ENCODE assay signal across 1 cellular context in the genomic region with DNA sequence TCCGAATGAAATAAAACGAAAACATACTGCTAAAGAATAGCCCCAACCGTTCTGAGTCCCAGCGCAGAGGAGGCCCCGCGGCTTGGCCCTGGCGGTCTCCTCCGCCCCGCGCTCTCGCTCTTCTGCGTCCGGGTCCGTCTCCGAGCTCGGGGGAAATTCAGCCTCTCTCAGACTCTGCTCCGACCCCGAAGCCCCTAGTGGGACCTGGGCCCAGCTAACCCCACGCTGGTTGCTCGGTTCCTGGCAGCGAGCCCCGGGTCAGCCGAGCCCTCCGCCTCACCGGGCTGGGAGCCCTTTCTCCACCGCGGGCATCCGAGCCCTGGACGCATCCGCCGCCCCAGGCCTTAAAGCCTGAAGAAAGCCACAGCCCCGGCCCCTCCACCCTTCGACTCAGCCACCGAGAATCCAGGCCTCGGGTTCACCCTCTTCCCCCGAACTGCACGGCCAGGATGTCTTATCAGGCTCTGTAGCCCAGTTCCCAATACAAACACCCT.
A peak's percentile ranks its signal among the peaks of the same experiment; 100 is the strongest.
TF ChIP-seq lines count a peak whose summit lies in the region.

No MANE protein-coding gene starts in this region.

TF ChIP-seq in HepG2, 621 proteins besides CTCF, POLR2A, EP300 and RAD21 (continued from another document and continues in another):
- TF ChIP-seq SOX13 (IDR thresholded peaks at IDR 0.05) (no peak), SOX13 (CRISPR knock-in tag; conservative IDR thresholded peaks at IDR 0.05 in 1 of 2, IDR thresholded peaks at IDR 0.05 in 1 of 2) (no peak), KLF15 (CRISPR knock-in tag; IDR thresholded peaks at IDR 0.05; ENCODE audit: borderline replicate concordance) (no peak), HCFC1 (IDR thresholded peaks at IDR 0.05; ENCODE audit: low read depth, low read length) (no peak), MIER3 (CRISPR knock-in tag; IDR thresholded peaks at IDR 0.05; ENCODE audit: borderline replicate concordance) (no peak), ZNF441 (CRISPR knock-in tag; IDR thresholded peaks at IDR 0.05; ENCODE audit: borderline replicate concordance) (no peak), ZNF558 (CRISPR knock-in tag; IDR thresholded peaks at IDR 0.05; ENCODE audit: borderline replicate concordance) (no peak), ZNF841 (CRISPR knock-in tag; IDR thresholded peaks at IDR 0.05; ENCODE audit: borderline replicate concordance) (no peak), ZNF333 (CRISPR knock-in tag; IDR thresholded peaks at IDR 0.05; ENCODE audit: borderline replicate concordance) (no peak), ZNF292 (CRISPR knock-in tag; IDR thresholded peaks at IDR 0.05; ENCODE audit: borderline replicate concordance, low read depth) (0 out of 2 replicates have a peak, but pooled peaks have one; percentile 16), XBP1 (CRISPR knock-in tag; IDR thresholded peaks at IDR 0.05) (no peak), ZNF484 (CRISPR knock-in tag; IDR thresholded peaks at IDR 0.05; ENCODE audit: borderline replicate concordance, low read depth) (no peak), MEF2D (CRISPR knock-in tag; IDR thresholded peaks at IDR 0.05) (no peak), HNRNPLL (IDR thresholded peaks at IDR 0.05; ENCODE audit: low read depth, low read length, poor library complexity, severe bottlenecking) (peak; percentile 39), SATB2 (CRISPR knock-in tag; IDR thresholded peaks at IDR 0.05) (no peak), ZNF777 (CRISPR knock-in tag; IDR thresholded peaks at IDR 0.05) (no peak), PLRG1 (conservative IDR thresholded peaks at IDR 0.05) (no peak), ZMYM2 (CRISPR knock-in tag; IDR thresholded peaks at IDR 0.05) (no peak), ZSCAN12 (CRISPR knock-in tag; IDR thresholded peaks at IDR 0.05) (no peak), PAX8 (CRISPR knock-in tag; IDR thresholded peaks at IDR 0.05; ENCODE audit: borderline replicate concordance) (no peak), HMG20B (CRISPR knock-in tag; conservative IDR thresholded peaks at IDR 0.05) (no peak), AHR (CRISPR knock-in tag; IDR thresholded peaks at IDR 0.05) (0 out of 2 replicates have a peak, but pooled peaks have one; percentile 49), ZNF33B (CRISPR knock-in tag; IDR thresholded peaks at IDR 0.05) (no peak), FOXC1 (CRISPR knock-in tag; IDR thresholded peaks at IDR 0.05; ENCODE audit: borderline replicate concordance) (no peak), FOXA1 (IDR thresholded peaks at IDR 0.05) (no peak), FOXA1 (CRISPR knock-in tag; IDR thresholded peaks at IDR 0.05) (no peak), ZNF83 (CRISPR knock-in tag; IDR thresholded peaks at IDR 0.05; ENCODE audit: borderline replicate concordance) (no peak), BHLHE40 (IDR thresholded peaks at IDR 0.05; ENCODE audit: low read length) (no peak), ZNF256 (CRISPR knock-in tag; conservative IDR thresholded peaks at IDR 0.05) (no peak), ZNF451 (CRISPR knock-in tag; IDR thresholded peaks at IDR 0.05) (no peak), ZFP41 (CRISPR knock-in tag; IDR thresholded peaks at IDR 0.05; ENCODE audit: borderline replicate concordance) (0 out of 2 replicates have a peak, but pooled peaks have one; percentile 1), MBD4 (IDR thresholded peaks at IDR 0.05; ENCODE audit: borderline replicate concordance, low read length) (no peak), CCAR2 (optimal IDR thresholded peaks at IDR 0.05; ENCODE audit: low read depth, low read length) (no peak), ZNF878 (CRISPR knock-in tag; IDR thresholded peaks at IDR 0.05) (no peak), SAP130 (CRISPR knock-in tag; IDR thresholded peaks at IDR 0.05; ENCODE audit: low read depth) (no peak), RELA (CRISPR knock-in tag; IDR thresholded peaks at IDR 0.05) (no peak), ZNF761 (CRISPR knock-in tag; conservative IDR thresholded peaks at IDR 0.05) (no peak), THAP11 (CRISPR knock-in tag; IDR thresholded peaks at IDR 0.05) (no peak), SKI (IDR thresholded peaks at IDR 0.05; ENCODE audit: partially characterized antibody) (no peak), BCL6 (CRISPR knock-in tag; IDR thresholded peaks at IDR 0.05) (0 out of 2 replicates have a peak, but pooled peaks have one; percentile 8), ESRRA (CRISPR knock-in tag; IDR thresholded peaks at IDR 0.05; ENCODE audit: low read depth) (no peak), AGO1 (IDR thresholded peaks at IDR 0.05; ENCODE audit: low read depth, low read length, poor library complexity, severe bottlenecking) (no peak), EHMT2 (IDR thresholded peaks at IDR 0.05; ENCODE audit: borderline replicate concordance, low read depth, low read length) (no peak), HNRNPK (IDR thresholded peaks at IDR 0.05; ENCODE audit: low read depth, low read length, poor library complexity, severe bottlenecking) (no peak), NR3C1 (CRISPR knock-in tag; IDR thresholded peaks at IDR 0.05) (no peak), KLF16 (CRISPR knock-in tag; IDR thresholded peaks at IDR 0.05) (0 out of 4 replicates have a peak, but pooled peaks of 1 of the 2 experiments have one; percentile 27), SP5 (CRISPR knock-in tag; IDR thresholded peaks at IDR 0.05; ENCODE audit: borderline replicate concordance, low read depth) (no peak), ZBTB1 (CRISPR knock-in tag; IDR thresholded peaks at IDR 0.05; ENCODE audit: borderline replicate concordance) (no peak), ZNF678 (CRISPR knock-in tag; IDR thresholded peaks at IDR 0.05) (peak; percentile 48; the same call in 1 of the 2 replicates), KAT7 (CRISPR knock-in tag; IDR thresholded peaks at IDR 0.05; ENCODE audit: borderline replicate concordance) (no peak), SYNCRIP (IDR thresholded peaks at IDR 0.05; ENCODE audit: insufficient read depth, low read depth, low read length) (no peak), ZFAT (CRISPR knock-in tag; conservative IDR thresholded peaks at IDR 0.05) (no peak), ZNF737 (CRISPR knock-in tag; IDR thresholded peaks at IDR 0.05; ENCODE audit: borderline replicate concordance) (no peak), ZNF124 (CRISPR knock-in tag; IDR thresholded peaks at IDR 0.05) (no peak)
- TF ChIP-seq, protein P1, sequence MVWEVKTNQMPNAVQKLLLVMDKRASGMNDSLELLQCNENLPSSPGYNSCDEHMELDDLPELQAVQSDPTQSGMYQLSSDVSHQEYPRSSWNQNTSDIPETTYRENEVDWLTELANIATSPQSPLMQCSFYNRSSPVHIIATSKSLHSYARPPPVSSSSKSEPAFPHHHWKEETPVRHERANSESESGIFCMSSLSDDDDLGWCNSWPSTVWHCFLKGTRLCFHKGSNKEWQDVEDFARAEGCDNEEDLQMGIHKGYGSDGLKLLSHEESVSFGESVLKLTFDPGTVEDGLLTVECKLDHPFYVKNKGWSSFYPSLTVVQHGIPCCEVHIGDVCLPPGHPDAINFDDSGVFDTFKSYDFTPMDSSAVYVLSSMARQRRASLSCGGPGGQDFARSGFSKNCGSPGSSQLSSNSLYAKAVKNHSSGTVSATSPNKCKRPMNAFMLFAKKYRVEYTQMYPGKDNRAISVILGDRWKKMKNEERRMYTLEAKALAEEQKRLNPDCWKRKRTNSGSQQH (CRISPR knock-in tag; IDR thresholded peaks at IDR 0.05; ENCODE audit: low read depth), result no peak
- TF ChIP-seq, protein P2, sequence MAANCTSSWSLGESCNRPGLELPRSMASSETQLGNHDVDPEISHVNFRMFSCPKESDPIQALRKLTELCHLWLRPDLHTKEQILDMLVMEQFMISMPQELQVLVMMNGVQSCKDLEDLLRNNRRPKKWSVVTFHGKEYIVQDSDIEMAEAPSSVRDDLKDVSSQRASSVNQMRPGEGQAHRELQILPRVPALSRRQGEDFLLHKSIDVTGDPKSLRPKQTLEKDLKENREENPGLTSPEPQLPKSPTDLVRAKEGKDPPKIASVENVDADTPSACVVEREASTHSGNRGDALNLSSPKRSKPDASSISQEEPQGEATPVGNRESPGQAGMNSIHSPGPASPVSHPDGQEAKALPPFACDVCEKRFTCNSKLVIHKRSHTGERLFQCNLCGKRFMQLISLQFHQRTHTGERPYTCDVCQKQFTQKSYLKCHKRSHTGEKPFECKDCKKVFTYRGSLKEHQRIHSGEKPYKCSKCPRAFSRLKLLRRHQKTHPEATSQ (CRISPR knock-in tag; IDR thresholded peaks at IDR 0.05; ENCODE audit: borderline replicate concordance), result no peak
- TF ChIP-seq, protein P3, sequence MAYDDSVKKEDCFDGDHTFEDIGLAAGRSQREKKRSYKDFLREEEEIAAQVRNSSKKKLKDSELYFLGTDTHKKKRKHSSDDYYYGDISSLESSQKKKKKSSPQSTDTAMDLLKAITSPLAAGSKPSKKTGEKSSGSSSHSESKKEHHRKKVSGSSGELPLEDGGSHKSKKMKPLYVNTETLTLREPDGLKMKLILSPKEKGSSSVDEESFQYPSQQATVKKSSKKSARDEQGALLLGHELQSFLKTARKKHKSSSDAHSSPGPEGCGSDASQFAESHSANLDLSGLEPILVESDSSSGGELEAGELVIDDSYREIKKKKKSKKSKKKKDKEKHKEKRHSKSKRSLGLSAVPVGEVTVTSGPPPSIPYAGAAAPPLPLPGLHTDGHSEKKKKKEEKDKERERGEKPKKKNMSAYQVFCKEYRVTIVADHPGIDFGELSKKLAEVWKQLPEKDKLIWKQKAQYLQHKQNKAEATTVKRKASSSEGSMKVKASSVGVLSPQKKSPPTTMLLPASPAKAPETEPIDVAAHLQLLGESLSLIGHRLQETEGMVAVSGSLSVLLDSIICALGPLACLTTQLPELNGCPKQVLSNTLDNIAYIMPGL (CRISPR knock-in tag; IDR thresholded peaks at IDR 0.05; ENCODE audit: borderline replicate concordance in 1 of 2, low read depth in 1 of 2), result no peak
- TF ChIP-seq, protein P4, sequence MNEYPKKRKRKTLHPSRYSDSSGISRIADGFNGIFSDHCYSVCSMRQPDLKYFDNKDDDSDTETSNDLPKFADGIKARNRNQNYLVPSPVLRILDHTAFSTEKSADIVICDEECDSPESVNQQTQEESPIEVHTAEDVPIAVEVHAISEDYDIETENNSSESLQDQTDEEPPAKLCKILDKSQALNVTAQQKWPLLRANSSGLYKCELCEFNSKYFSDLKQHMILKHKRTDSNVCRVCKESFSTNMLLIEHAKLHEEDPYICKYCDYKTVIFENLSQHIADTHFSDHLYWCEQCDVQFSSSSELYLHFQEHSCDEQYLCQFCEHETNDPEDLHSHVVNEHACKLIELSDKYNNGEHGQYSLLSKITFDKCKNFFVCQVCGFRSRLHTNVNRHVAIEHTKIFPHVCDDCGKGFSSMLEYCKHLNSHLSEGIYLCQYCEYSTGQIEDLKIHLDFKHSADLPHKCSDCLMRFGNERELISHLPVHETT (CRISPR knock-in tag; conservative IDR thresholded peaks at IDR 0.05), result no peak
- TF ChIP-seq, protein P5, sequence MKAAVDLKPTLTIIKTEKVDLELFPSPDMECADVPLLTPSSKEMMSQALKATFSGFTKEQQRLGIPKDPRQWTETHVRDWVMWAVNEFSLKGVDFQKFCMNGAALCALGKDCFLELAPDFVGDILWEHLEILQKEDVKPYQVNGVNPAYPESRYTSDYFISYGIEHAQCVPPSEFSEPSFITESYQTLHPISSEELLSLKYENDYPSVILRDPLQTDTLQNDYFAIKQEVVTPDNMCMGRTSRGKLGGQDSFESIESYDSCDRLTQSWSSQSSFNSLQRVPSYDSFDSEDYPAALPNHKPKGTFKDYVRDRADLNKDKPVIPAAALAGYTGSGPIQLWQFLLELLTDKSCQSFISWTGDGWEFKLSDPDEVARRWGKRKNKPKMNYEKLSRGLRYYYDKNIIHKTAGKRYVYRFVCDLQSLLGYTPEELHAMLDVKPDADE (CRISPR knock-in tag; IDR thresholded peaks at IDR 0.05), result no peak
- TF ChIP-seq, protein P6, sequence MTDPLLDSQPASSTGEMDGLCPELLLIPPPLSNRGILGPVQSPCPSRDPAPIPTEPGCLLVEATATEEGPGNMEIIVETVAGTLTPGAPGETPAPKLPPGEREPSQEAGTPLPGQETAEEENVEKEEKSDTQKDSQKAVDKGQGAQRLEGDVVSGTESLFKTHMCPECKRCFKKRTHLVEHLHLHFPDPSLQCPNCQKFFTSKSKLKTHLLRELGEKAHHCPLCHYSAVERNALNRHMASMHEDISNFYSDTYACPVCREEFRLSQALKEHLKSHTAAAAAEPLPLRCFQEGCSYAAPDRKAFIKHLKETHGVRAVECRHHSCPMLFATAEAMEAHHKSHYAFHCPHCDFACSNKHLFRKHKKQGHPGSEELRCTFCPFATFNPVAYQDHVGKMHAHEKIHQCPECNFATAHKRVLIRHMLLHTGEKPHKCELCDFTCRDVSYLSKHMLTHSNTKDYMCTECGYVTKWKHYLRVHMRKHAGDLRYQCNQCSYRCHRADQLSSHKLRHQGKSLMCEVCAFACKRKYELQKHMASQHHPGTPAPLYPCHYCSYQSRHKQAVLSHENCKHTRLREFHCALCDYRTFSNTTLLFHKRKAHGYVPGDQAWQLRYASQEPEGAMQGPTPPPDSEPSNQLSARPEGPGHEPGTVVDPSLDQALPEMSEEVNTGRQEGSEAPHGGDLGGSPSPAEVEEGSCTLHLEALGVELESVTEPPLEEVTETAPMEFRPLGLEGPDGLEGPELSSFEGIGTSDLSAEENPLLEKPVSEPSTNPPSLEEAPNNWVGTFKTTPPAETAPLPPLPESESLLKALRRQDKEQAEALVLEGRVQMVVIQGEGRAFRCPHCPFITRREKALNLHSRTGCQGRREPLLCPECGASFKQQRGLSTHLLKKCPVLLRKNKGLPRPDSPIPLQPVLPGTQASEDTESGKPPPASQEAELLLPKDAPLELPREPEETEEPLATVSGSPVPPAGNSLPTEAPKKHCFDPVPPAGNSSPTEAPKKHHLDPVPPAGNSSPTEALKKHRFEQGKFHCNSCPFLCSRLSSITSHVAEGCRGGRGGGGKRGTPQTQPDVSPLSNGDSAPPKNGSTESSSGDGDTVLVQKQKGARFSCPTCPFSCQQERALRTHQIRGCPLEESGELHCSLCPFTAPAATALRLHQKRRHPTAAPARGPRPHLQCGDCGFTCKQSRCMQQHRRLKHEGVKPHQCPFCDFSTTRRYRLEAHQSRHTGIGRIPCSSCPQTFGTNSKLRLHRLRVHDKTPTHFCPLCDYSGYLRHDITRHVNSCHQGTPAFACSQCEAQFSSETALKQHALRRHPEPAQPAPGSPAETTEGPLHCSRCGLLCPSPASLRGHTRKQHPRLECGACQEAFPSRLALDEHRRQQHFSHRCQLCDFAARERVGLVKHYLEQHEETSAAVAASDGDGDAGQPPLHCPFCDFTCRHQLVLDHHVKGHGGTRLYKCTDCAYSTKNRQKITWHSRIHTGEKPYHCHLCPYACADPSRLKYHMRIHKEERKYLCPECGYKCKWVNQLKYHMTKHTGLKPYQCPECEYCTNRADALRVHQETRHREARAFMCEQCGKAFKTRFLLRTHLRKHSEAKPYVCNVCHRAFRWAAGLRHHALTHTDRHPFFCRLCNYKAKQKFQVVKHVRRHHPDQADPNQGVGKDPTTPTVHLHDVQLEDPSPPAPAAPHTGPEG (CRISPR knock-in tag; IDR thresholded peaks at IDR 0.05), result peak; percentile 19; the same call in 1 of the 2 replicates
- TF ChIP-seq, protein P7, sequence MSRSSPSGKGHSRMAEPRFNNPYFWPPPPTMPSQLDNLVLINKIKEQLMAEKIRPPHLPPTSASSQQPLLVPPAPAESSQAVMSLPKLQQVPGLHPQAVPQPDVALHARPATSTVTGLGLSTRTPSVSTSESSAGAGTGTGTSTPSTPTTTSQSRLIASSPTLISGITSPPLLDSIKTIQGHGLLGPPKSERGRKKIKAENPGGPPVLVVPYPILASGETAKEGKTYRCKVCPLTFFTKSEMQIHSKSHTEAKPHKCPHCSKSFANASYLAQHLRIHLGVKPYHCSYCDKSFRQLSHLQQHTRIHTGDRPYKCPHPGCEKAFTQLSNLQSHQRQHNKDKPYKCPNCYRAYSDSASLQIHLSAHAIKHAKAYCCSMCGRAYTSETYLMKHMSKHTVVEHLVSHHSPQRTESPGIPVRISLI (CRISPR knock-in tag; IDR thresholded peaks at IDR 0.05; ENCODE audit: borderline replicate concordance), result no peak
